19 cellular contexts compared by ENCODE assay signal in the genomic region with DNA sequence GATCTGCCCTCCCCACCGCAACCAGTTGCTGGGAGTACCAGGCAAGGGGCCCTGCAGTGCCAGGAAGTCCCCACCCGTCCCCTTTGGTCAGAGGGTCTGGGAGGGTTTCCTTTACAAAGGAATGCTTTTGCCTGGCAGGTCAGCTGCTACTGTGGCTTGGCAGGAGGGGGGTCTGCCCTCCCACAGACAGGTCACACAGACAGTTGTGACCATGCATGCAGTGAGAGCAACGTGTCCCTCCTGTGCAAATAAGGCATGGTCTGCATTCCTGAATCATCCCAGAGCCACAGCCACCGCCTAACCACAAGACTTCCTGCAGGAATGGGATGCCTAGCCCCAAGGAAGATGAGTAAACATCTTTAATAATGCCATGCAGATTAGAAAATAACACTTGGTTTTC. TPM values are rescaled to one million over a fixed set of nuclear protein-coding genes. Genes with fewer than 3 reads are reported as not detected.
DNase-seq lines count a peak whose midpoint lies in the region; ATAC-seq and TF ChIP-seq lines count a peak whose summit lies in the region.
"Had no signal": no experiment of that assay in that cellular context is flagged by ENCODE, and none has a peak within 500 bp of the region (broad histone marks: within the 10 kb centered on the region; RNA-seq: fewer than 3 reads in every experiment).

No MANE protein-coding gene starts in this region.

- intact Hi-C loops in MCF 10A (cut with micrococcal nuclease) (no loop called here), posterior vena cava (cut with DNase I) (no loop called here), ovary (cut with DNase I) (no loop called here)

- POLR2A ChIA-PET in MCF 10A (lab: Yijun Ruan, JAX): no interaction called here

- H3K4me3 ChIP-seq in HUES6 (ENCODE audit: low read depth, low read length) (peak overlapping the region; percentile 66; the same call in 1 of the 2 replicates), ovary (no peak overlapping the region)
- H3K4me3 ChIP-seq: lung had no signal

- DNase-seq in AG20443 (ENCODE audit: low spot score): peak; percentile 73
- DNase-seq in MCF 10A (ENCODE audit: unreplicated experiment): peak; percentile 10
- DNase-seq in left kidney (ENCODE audit: low read depth, low spot score): peak; percentile 33
- DNase-seq in posterior vena cava (ENCODE audit: low spot score): no peak
- DNase-seq in NCI-H1105 treated with DMSO at 0.1 percent for 48 hours (lab: John Stamatoyannopoulos, UW): no peak
- no peak for DNase-seq in ovary
- DNase-seq: activated CD4-positive, alpha-beta T cell treated with anti-CD3 and anti-CD28 coated beads for 48 hours; DMS79 treated with DMSO at 0.1 percent for 48 hours; NCI-H1694 treated with DMSO at 0.1 percent for 48 hours; stimulated activated CD4-positive, alpha-beta T cell treated with anti-CD3 and anti-CD28 coated beads, Interleukin-2, amount 100 ng/mL, for 48 hours; stimulated activated naive CD4-positive, alpha-beta T cell had no signal

- no peak overlapping the region for H3K27ac Mint-ChIP-seq in MCF 10A (ENCODE audit: low read depth, unreplicated experiment)
- H3K27ac Mint-ChIP-seq: activated T-helper 2 cell treated with anti-CD3 and anti-CD28 coated beads, Interferon-gamma antibody, Interleukin-2, Interleukin-4, amounts not matched to agents 10 μg/mL and 5 μg/mL and 100 μg/mL, durations not matched to agents 14 hours and 24 hours and 36 hours had no signal

- ATAC-seq in HG03571 (IDR thresholded peaks at IDR 0.05; ENCODE audit: unreplicated experiment): no peak

- no TSS peak for BruUV-seq in MCF 10A (replicated peaks; lab: Mats Ljungman, UMichigan)

- H3K4me3 Mint-ChIP-seq in MCF 10A (ENCODE audit: unreplicated experiment): no peak overlapping the region

- no peaks in the 10 kb centered on the region for H3K4me1 Mint-ChIP-seq in MCF 10A (ENCODE audit: insufficient read depth, unreplicated experiment)

- CTCF ChIA-PET in MCF 10A (lab: Yijun Ruan, JAX): no interaction called here

- TF ChIP-seq CTCF in MCF 10A (IDR thresholded peaks at IDR 0.05; ENCODE audit: unreplicated experiment): no peak
- TF ChIP-seq CTCF in ovary (IDR thresholded peaks at IDR 0.05): no peak

- no peaks in the 10 kb centered on the region for H3K9me3 Mint-ChIP-seq in MCF 10A (ENCODE audit: unreplicated experiment)
- H3K9me3 Mint-ChIP-seq: activated T-helper 2 cell treated with anti-CD3 and anti-CD28 coated beads, Interferon-gamma antibody, Interleukin-2, Interleukin-4, amounts not matched to agents 10 μg/mL and 5 μg/mL and 100 μg/mL, durations not matched to agents 14 hours and 24 hours and 36 hours had no signal

- H3K4me1 ChIP-seq in HUES6 (ENCODE audit: control insufficient read depth, insufficient read depth, low read length): no peaks in the 10 kb centered on the region
- H3K4me1 ChIP-seq in ovary (ENCODE audit: insufficient read depth): no peaks in the 10 kb centered on the region
- H3K4me1 ChIP-seq: ascending aorta, gastroesophageal sphincter had no signal

- H3K9me3 ChIP-seq in HUES6 (ENCODE audit: control insufficient read depth, insufficient read depth, low read depth, low read length) (no peaks in the 10 kb centered on the region), ovary (no peaks in the 10 kb centered on the region)
- H3K9me3 ChIP-seq: ascending aorta, gastroesophageal sphincter had no signal

- no peak for TF ChIP-seq EP300 in ovary (IDR thresholded peaks at IDR 0.05)

- no peaks in the 10 kb centered on the region for H3K36me3 ChIP-seq in HUES6 (ENCODE audit: control insufficient read depth, insufficient read depth, low read length)
- no peaks in the 10 kb centered on the region for H3K36me3 ChIP-seq in ovary
- H3K36me3 ChIP-seq: ascending aorta, gastroesophageal sphincter had no signal

- H3K27ac ChIP-seq in HUES6 (ENCODE audit: low read depth, low read length) (no peak overlapping the region), ovary (no peak overlapping the region)
- H3K27ac ChIP-seq: ascending aorta had no signal

- H3K27me3 ChIP-seq in HUES6 (ENCODE audit: control insufficient read depth, insufficient read depth, low read length): peaks cover 82% of the 10 kb centered on the region
- H3K27me3 ChIP-seq in ovary: no peaks in the 10 kb centered on the region
- H3K27me3 ChIP-seq: ascending aorta had no signal

- H3K9ac ChIP-seq in HUES6 (ENCODE audit: low read length): no peak overlapping the region

- peaks cover 40% of the 10 kb centered on the region for H3K27me3 Mint-ChIP-seq in MCF 10A (ENCODE audit: insufficient read depth, unreplicated experiment)

- 9 to 27% (median 12%) methylated on average over 4 of the region's 4 CpGs for WGBS in ovary, 3 donors

- no peak for TF ChIP-seq POLR2A in ovary (IDR thresholded peaks at IDR 0.05)

- no peaks in the 10 kb centered on the region for H3K36me3 Mint-ChIP-seq in MCF 10A (ENCODE audit: insufficient read depth, unreplicated experiment)

RNA-seq across cellular contexts. Expression of a gene that starts 0.4 kb away (rescaled TPM):
- 0.65 and 0.93 TPM in 2 replicates for total RNA-seq in MCF 10A (2022)
- total RNA-seq in posterior vena cava: 100 to 1,000 TPM; 100 to 494 TPM
- 10 to 100 TPM in 6 of 7 donors, 1 to 10 TPM in 1; 6.2 to 80.9 (median 25.9) TPM for total RNA-seq in ovary
- 100 to 1,000 TPM in 1 of 2 donors, 10 to 100 TPM in 1; 19.6 to 124 TPM for polyA plus RNA-seq in ovary
- total RNA-seq: activated T-helper 2 cell treated with anti-CD3 and anti-CD28 coated beads, Interferon-gamma antibody, Interleukin-2, Interleukin-4, amounts not matched to agents 10 μg/mL and 5 μg/mL and 100 μg/mL, durations not matched to agents 14 hours and 24 hours and 36 hours; pulmonary artery endothelial cell had no signal
- polyA plus RNA-seq: AG04450 had no signal

Comparison
In these comparisons a context has a peak if more than half of its experiments do, and no peak if none do; other contexts are left out.
1. DNase-seq: peak in AG20443 (single experiment), MCF 10A (single experiment) and left kidney (single experiment); none in posterior vena cava (single experiment), NCI-H1105 treated with DMSO at 0.1 percent for 48 hours (single experiment) and ovary (0 of 5).